ENCODE assay signal across 8 cellular contexts in genomic region chrY:12292542-12292941, GRCh38.
"Had no signal": no experiment of that assay in that cellular context is flagged by ENCODE, and none has a peak within 500 bp of the region (broad histone marks: within the 10 kb centered on the region; RNA-seq: fewer than 3 reads in every experiment).

No MANE protein-coding gene starts in this region.

- DNase-seq: H9, HCEC 1CT, IMR-90 had no signal

- FAIRE-seq: H1, H54, HTR-8/SVneo, K562 had no signal

- ATAC-seq: GM23338, K562 had no signal

- H3K4me3 ChIP-seq: GM23338, K562 had no signal
